15 cellular contexts compared by ENCODE assay signal in the genomic region with DNA sequence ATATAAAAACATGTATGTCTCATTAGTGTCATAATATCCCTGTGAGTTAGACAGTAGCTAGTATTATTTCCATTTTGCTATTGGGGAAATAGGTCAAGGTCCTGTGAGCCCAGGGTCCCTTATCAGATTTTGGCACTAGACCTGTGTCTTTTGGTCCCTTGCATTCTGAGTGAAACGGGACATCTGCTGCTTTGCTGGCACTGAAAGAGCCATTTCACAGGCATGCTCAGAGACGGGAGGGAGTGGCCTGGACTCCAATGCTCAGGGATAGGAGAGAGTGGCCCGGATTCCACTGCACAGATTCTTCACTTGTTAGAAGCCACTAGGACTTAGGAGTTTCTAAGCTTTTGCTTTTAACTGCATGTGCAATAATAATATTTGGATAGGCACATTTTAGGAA.
DNase-seq lines count a peak whose midpoint lies in the region; ATAC-seq and TF ChIP-seq lines count a peak whose summit lies in the region.
"Had no signal": no experiment of that assay in that cellular context is flagged by ENCODE, and none has a peak within 500 bp of the region (broad histone marks: within the 10 kb centered on the region; RNA-seq: fewer than 3 reads in every experiment).

No MANE protein-coding gene starts in this region.

- in situ Hi-C loops in mammary epithelial cell (cut with MboI; ENCODE audit: low sequenced_read_pairs in 2 of 2) = no loop called here

- H3K4me2 ChIP-seq in mammary epithelial cell (ENCODE audit: insufficient read depth, low read depth, low read length) = no peak overlapping the region
- no peak overlapping the region for H3K4me2 ChIP-seq in OCI-LY7 (ENCODE audit: low read length)
- H3K4me2 ChIP-seq in hepatocyte = no peak overlapping the region

- H2AFZ ChIP-seq in mammary epithelial cell (ENCODE audit: low read depth, low read length) (no peak overlapping the region), OCI-LY7 (ENCODE audit: low read length) (no peak overlapping the region), hepatocyte (no peak overlapping the region)

- peaks cover 28% of the 10 kb centered on the region for H3K4me1 Mint-ChIP-seq in MCF 10A (ENCODE audit: insufficient read depth, unreplicated experiment)

- H3K27me3 ChIP-seq in mammary epithelial cell (ENCODE audit: insufficient read depth, low read length) (no peaks in the 10 kb centered on the region), adrenal gland (no peaks in the 10 kb centered on the region), right lobe of liver (no peaks in the 10 kb centered on the region), hepatocyte (no peaks in the 10 kb centered on the region)

- no peak overlapping the region for H3K4me3 Mint-ChIP-seq in MCF 10A (ENCODE audit: unreplicated experiment)

- TF ChIP-seq POLR2A in adrenal gland (IDR thresholded peaks at IDR 0.05) = no peak
- TF ChIP-seq POLR2A in right lobe of liver (IDR thresholded peaks at IDR 0.05) = no peak

- H3K9ac ChIP-seq in mammary epithelial cell (ENCODE audit: insufficient read depth, low read length) = no peak overlapping the region

- H3K9me2 ChIP-seq in OCI-LY7 (ENCODE audit: insufficient read depth, low read length) = no peaks in the 10 kb centered on the region
- no peaks in the 10 kb centered on the region for H3K9me2 ChIP-seq in hepatocyte (replicated peaks; ENCODE audit: insufficient read depth)

- POLR2A ChIA-PET in MCF 10A (lab: Yijun Ruan, JAX) (interaction anchor here (0.9 kb wide), 1 partner anchor 9 kb away, joined by 3 read pairs; no protein-coding TSS in a partner anchor), OCI-LY7 (lab: Charles Lee) (interaction anchor here (2.1 kb wide), 1 partner anchor 9 kb away, joined by 4 read pairs; no protein-coding TSS in a partner anchor)

- TF ChIP-seq CTCF in MCF 10A (IDR thresholded peaks at IDR 0.05; ENCODE audit: unreplicated experiment) (no peak), mammary epithelial cell (conservative IDR thresholded peaks at IDR 0.05 in 1 of 2, IDR thresholded peaks at IDR 0.05 in 1 of 2; ENCODE audit: extremely low read depth in 1 of 2, insufficient read depth in 1 of 2, low read depth in 1 of 2, low read length in 2 of 2) (no peak), adrenal gland (IDR thresholded peaks at IDR 0.05) (no peak), right lobe of liver (IDR thresholded peaks at IDR 0.05) (no peak), OCI-LY7 (conservative IDR thresholded peaks at IDR 0.05; ENCODE audit: low read length) (no peak), hepatocyte (IDR thresholded peaks at IDR 0.05; ENCODE audit: poor library complexity) (no peak)

- intact Hi-C loops in MCF 10A (cut with micrococcal nuclease) (loop anchor here (5.0 kb wide), 1 partner anchor 181 kb away; no protein-coding TSS in a partner anchor), mammary epithelial cell (cut with micrococcal nuclease) (no loop called here), adrenal gland (cut with DNase I) (no loop called here), right lobe of liver (cut with DNase I) (no loop called here), OCI-LY7 (cut with micrococcal nuclease; ENCODE audit: unreplicated experiment) (no loop called here)

- H3K27ac ChIP-seq in mammary epithelial cell (ENCODE audit: insufficient read depth, low read depth, low read length) (no peak overlapping the region), adrenal gland (no peak overlapping the region), right lobe of liver (no peak overlapping the region), OCI-LY7 (ENCODE audit: low read depth, low read length, poor library complexity, severe bottlenecking) (no peak overlapping the region), hepatocyte (no peak overlapping the region)

- CTCF ChIA-PET in MCF 10A (lab: Yijun Ruan, JAX) (interaction anchor here (1.1 kb wide), 1 partner anchor 91 kb away, joined by 3 read pairs; no protein-coding TSS in a partner anchor), mammary epithelial cell (lab: Charles Lee; ENCODE audit: low non-redundant PET) (no interaction called here), OCI-LY7 (lab: Charles Lee; ENCODE audit: unreplicated experiment) (interaction anchor here (1.2 kb wide), 1 partner anchor 14 kb away, joined by 5 read pairs; no protein-coding TSS in a partner anchor)

- ATAC-seq in right lobe of liver = peak; percentile 90 to 93 (median 92)
- ATAC-seq: activated CD4-positive, CD25-positive, alpha-beta regulatory T cell treated with anti-CD3 and anti-CD28 coated beads, Interleukin-2, amount 50 U/mL, for 24 hours had no signal

- BruUV-seq in MCF 10A (replicated peaks; lab: Mats Ljungman, UMichigan) = no TSS peak
- no TSS peak for BruUV-seq in mammary epithelial cell (replicated peaks; lab: Mats Ljungman, UMichigan)
- no TSS peak for BruUV-seq in OCI-LY7 (replicated peaks; lab: Mats Ljungman, UMichigan)

- peak overlapping the region; percentile 8 for H3K27ac Mint-ChIP-seq in MCF 10A (ENCODE audit: low read depth, unreplicated experiment)

- H4K20me1 ChIP-seq in mammary epithelial cell (ENCODE audit: insufficient read depth, low read length) (no peaks in the 10 kb centered on the region), OCI-LY7 (ENCODE audit: insufficient read depth, low read length) (no peaks in the 10 kb centered on the region), hepatocyte (ENCODE audit: insufficient read depth, poor library complexity, severe bottlenecking) (no peaks in the 10 kb centered on the region)

- H3K4me3 ChIP-seq in mammary epithelial cell (replicated peaks in 1 of 3; ENCODE audit: insufficient read depth in 1 of 3, low read depth in 2 of 3, low read length in 3 of 3) = no peak overlapping the region
- H3K4me3 ChIP-seq in adrenal gland = no peak overlapping the region
- no peak overlapping the region for H3K4me3 ChIP-seq in right lobe of liver
- H3K4me3 ChIP-seq in OCI-LY7 (ENCODE audit: low read depth, low read length, poor library complexity, severe bottlenecking) = no peak overlapping the region
- no peak overlapping the region for H3K4me3 ChIP-seq in hepatocyte

- DNase-seq in MCF 10A (ENCODE audit: unreplicated experiment) (no peak), mammary epithelial cell (no peak), adrenal gland (peak in 6 of 7 donors; percentile 35 to 73 (median 60)), right lobe of liver (peak in 2 of 3 donors; percentile 32 to 56), superior temporal gyrus (ENCODE audit: extremely low spot score) (peak; percentile 69), COLO829 (ENCODE audit: low spot score) (no peak), OCI-LY7 (ENCODE audit: low spot score) (no peak), hepatocyte (ENCODE audit: low spot score) (no peak)
- DNase-seq: islet precursor cell; NCI-H2029; NCI-H774; RPMI8226; stimulated activated CD4-positive, alpha-beta T cell treated with anti-CD3 and anti-CD28 coated beads, Interleukin-2, amount 100 ng/mL, for 24 hours; stimulated activated CD8-positive, alpha-beta memory T cell treated with anti-CD3 and anti-CD28 coated beads, Interleukin-4, amount 100 ng/mL, for 48 hours had no signal

- H3K9me3 ChIP-seq in mammary epithelial cell (replicated peaks; ENCODE audit: insufficient read depth, low read length) (no peaks in the 10 kb centered on the region), adrenal gland (replicated peaks in 1 of 3) (no peaks in the 10 kb centered on the region), right lobe of liver (no peaks in the 10 kb centered on the region), OCI-LY7 (ENCODE audit: low read length) (no peaks in the 10 kb centered on the region), hepatocyte (ENCODE audit: low read depth) (no peaks in the 10 kb centered on the region)

- H3K9me3 Mint-ChIP-seq in MCF 10A (ENCODE audit: unreplicated experiment) = no peaks in the 10 kb centered on the region

- 50% methylated on average over 3 of the region's 3 CpGs for WGBS in mammary epithelial cell (ENCODE audit: low coverage, missing lambda C conversion rate)
- 29 to 39% (median 34%) methylated on average over 3 of the region's 3 CpGs for WGBS in adrenal gland, 4 donors
- WGBS in right lobe of liver (ENCODE audit: insufficient coverage, low coverage, low lambda C conversion rate, missing lambda C conversion rate) = 37% methylated on average over 2 of the region's 3 CpGs
- WGBS in hepatocyte (ENCODE audit: low lambda C conversion rate, missing lambda C conversion rate) = 76% methylated on average over 3 of the region's 3 CpGs

- H3K27me3 Mint-ChIP-seq in MCF 10A (ENCODE audit: insufficient read depth, unreplicated experiment) = no peaks in the 10 kb centered on the region

- dilution Hi-C loops in mammary epithelial cell (cut with HindIII; ENCODE audit: low sequenced_read_pairs) = no loop called here

- H3K36me3 Mint-ChIP-seq in MCF 10A (ENCODE audit: insufficient read depth, unreplicated experiment) = peaks cover 9% of the 10 kb centered on the region

- H3K4me1 ChIP-seq in mammary epithelial cell (ENCODE audit: insufficient read depth, low read length) (peaks cover 55% of the 10 kb centered on the region), adrenal gland (replicated peaks in 1 of 2) (no peaks in the 10 kb centered on the region), right lobe of liver (peaks cover 0 to 6% (median 0%) of the 10 kb centered on the region in 4 donors), OCI-LY7 (ENCODE audit: insufficient read depth, low read length, poor library complexity, severe bottlenecking) (no peaks in the 10 kb centered on the region), hepatocyte (ENCODE audit: insufficient read depth) (peaks cover 4% of the 10 kb centered on the region)

- H3K79me2 ChIP-seq in mammary epithelial cell (ENCODE audit: insufficient read depth, low read length) (peaks cover 29% of the 10 kb centered on the region), OCI-LY7 (ENCODE audit: insufficient read depth, low read depth, low read length) (no peaks in the 10 kb centered on the region), hepatocyte (no peaks in the 10 kb centered on the region)

- H3K36me3 ChIP-seq in mammary epithelial cell (ENCODE audit: insufficient read depth, low read length) (peaks cover 3% of the 10 kb centered on the region), adrenal gland (replicated peaks in 1 of 2) (no peaks in the 10 kb centered on the region), right lobe of liver (no peaks in the 10 kb centered on the region), OCI-LY7 (ENCODE audit: insufficient read depth, low read length) (no peaks in the 10 kb centered on the region), hepatocyte (replicated peaks; ENCODE audit: insufficient read depth, low read depth) (no peaks in the 10 kb centered on the region)

Comparison
In these comparisons a context has a peak if more than half of its experiments do, and no peak if none do; other contexts are left out.
1. DNase-seq: peak in adrenal gland (6 of 7), right lobe of liver (2 of 3) and superior temporal gyrus (single experiment); none in MCF 10A (single experiment), mammary epithelial cell (single experiment), COLO829 (single experiment), OCI-LY7 (single experiment) and hepatocyte (single experiment).